1 cellular context compared by ENCODE assay signal in the genomic region with DNA sequence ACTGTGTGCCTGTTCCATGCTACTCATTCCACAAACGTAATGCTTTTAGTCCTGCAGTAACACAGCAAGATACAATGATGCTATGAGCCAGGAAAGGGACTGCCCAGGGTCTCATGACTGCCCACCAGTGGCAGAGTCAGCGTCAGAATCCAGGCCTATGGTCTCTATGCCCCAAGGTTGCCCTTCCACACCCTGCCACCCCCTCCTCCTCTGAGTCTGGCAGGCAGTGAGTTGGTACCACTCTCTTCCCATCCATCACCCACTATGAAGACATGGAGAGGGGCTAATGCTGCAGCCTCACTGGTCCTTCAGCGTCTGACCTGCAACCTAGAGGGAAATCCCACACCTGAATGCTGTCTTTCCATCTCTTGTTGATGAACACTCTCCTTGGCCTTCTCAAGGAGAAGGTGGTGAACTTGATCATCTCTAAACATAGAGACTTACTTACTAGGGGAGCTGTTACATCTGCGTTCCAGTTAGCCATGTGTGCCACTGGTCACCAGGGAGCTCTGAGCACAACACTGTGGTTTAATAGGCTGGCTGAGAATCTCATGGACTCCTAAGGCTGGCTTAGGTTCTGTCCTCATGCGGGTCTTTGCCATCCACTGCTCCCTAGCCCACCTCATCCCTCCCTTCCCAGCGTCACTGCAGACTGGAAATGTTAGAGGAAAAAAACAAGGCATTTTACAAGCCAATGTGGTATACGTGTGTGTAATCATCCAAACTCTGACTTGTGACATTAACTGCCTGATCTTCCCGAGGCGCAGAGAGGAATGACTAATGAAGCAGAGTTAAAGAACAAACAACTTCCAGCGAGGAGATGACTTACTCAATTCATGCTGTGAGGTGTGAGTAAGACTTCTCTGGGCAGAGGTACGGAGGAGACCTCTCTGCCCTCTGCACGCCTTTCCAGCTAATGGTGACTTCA.
TF ChIP-seq lines count a peak whose summit lies in the region.

No MANE protein-coding gene starts in this region.

TF ChIP-seq in GM12878, 131 proteins besides CTCF, POLR2A, EP300 and RAD21:
- TF ChIP-seq ZBTB40 (IDR thresholded peaks at IDR 0.05; ENCODE audit: borderline replicate concordance) (no peak), NRF1 (conservative IDR thresholded peaks at IDR 0.05; ENCODE audit: low read depth, low read length) (no peak), STAT1 (conservative IDR thresholded peaks at IDR 0.05) (no peak), NKRF (conservative IDR thresholded peaks at IDR 0.05) (no peak), SIX5 (IDR thresholded peaks at IDR 0.05; ENCODE audit: low read depth, low read length, severe bottlenecking) (no peak), RFX5 (IDR thresholded peaks at IDR 0.05; ENCODE audit: low read depth, low read length) (no peak), NFXL1 (IDR thresholded peaks at IDR 0.05; ENCODE audit: borderline replicate concordance) (no peak), ZNF207 (IDR thresholded peaks at IDR 0.05; ENCODE audit: borderline replicate concordance) (no peak), TAF1 (IDR thresholded peaks at IDR 0.05; ENCODE audit: borderline replicate concordance, low read depth, low read length) (no peak), FOXK2 (IDR thresholded peaks at IDR 0.05) (no peak), CBX3 (IDR thresholded peaks at IDR 0.05; ENCODE audit: borderline replicate concordance, low read depth) (no peak), ATF7 (IDR thresholded peaks at IDR 0.05; ENCODE audit: low read depth) (no peak), HDGF (IDR thresholded peaks at IDR 0.05) (no peak), RBBP5 (conservative IDR thresholded peaks at IDR 0.05) (no peak), IKZF2 (IDR thresholded peaks at IDR 0.05) (no peak), ETV6 (conservative IDR thresholded peaks at IDR 0.05 in 1 of 2, IDR thresholded peaks at IDR 0.05 in 1 of 2; ENCODE audit: borderline replicate concordance in 1 of 2, low read depth in 1 of 2) (no peak), PAX5 (IDR thresholded peaks at IDR 0.05; ENCODE audit: borderline replicate concordance, low read depth, low read length) (no peak), SPI1 (IDR thresholded peaks at IDR 0.05; ENCODE audit: borderline replicate concordance, insufficient read depth, low read depth, low read length) (no peak), FOS (IDR thresholded peaks at IDR 0.05; ENCODE audit: borderline replicate concordance, extremely low read depth, insufficient read length) (no peak)
- TF ChIP-seq, protein P1, sequence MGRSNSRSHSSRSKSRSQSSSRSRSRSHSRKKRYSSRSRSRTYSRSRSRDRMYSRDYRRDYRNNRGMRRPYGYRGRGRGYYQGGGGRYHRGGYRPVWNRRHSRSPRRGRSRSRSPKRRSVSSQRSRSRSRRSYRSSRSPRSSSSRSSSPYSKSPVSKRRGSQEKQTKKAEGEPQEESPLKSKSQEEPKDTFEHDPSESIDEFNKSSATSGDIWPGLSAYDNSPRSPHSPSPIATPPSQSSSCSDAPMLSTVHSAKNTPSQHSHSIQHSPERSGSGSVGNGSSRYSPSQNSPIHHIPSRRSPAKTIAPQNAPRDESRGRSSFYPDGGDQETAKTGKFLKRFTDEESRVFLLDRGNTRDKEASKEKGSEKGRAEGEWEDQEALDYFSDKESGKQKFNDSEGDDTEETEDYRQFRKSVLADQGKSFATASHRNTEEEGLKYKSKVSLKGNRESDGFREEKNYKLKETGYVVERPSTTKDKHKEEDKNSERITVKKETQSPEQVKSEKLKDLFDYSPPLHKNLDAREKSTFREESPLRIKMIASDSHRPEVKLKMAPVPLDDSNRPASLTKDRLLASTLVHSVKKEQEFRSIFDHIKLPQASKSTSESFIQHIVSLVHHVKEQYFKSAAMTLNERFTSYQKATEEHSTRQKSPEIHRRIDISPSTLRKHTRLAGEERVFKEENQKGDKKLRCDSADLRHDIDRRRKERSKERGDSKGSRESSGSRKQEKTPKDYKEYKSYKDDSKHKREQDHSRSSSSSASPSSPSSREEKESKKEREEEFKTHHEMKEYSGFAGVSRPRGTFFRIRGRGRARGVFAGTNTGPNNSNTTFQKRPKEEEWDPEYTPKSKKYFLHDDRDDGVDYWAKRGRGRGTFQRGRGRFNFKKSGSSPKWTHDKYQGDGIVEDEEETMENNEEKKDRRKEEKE (IDR thresholded peaks at IDR 0.05), result no peak
TF ChIP-seq in GM12878: peak in this region for 0.
